9 cellular contexts compared by ENCODE assay signal in the genomic region with DNA sequence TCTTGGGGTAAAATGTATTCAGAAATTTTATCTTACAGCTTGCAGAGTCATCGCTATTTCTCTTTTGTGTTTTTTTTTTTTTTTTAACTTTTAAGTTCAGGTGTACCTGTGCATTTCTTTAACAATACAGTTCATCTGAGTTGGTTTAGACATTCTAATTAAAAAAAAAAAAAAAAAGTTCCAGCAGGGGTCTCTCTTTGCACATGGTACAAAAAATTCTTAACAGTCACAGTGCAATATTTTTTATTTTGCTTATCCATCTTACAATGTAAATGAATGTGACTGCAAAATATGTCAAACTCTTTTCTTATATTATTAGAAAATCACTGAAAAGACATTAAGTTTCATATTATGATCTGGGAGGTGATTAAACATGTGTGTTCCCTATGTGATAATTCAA. TPM values are rescaled to one million over a fixed set of nuclear protein-coding genes. Genes with fewer than 3 reads are reported as not detected.
DNase-seq lines count a peak whose midpoint lies in the region; ATAC-seq, FAIRE-seq and TF ChIP-seq lines count a peak whose summit lies in the region.
"Had no signal": no experiment of that assay in that cellular context is flagged by ENCODE, and none has a peak within 500 bp of the region (broad histone marks: within the 10 kb centered on the region; RNA-seq: fewer than 3 reads in every experiment).

No MANE protein-coding gene starts in this region.

- no peaks in the 10 kb centered on the region for H3K27me3 ChIP-seq in esophagus muscularis mucosa

- H3K4me1 Mint-ChIP-seq in stimulated activated naive CD8-positive, alpha-beta T cell treated with anti-CD3 and anti-CD28 coated beads, Interleukin-15, amount 100 ng/mL, for 72 hours, result no peaks in the 10 kb centered on the region

- DNase-seq in GM12865 (ENCODE audit: low read depth), result peak; percentile 21
- DNase-seq in NOMO-1 treated with dmso at 0.1 percent for 144 hours (lab: John Stamatoyannopoulos, UW; ENCODE audit: unreplicated experiment), result peak; percentile 18
- DNase-seq in esophagus muscularis mucosa (ENCODE audit: extremely low spot score), result no peak
- DNase-seq in SKM-1 (lab: John Stamatoyannopoulos, UW; ENCODE audit: unreplicated experiment), result no peak
- DNase-seq in activated gamma-delta T cell (lab: John Stamatoyannopoulos, UW), result no peak
- DNase-seq in stimulated activated naive CD8-positive, alpha-beta T cell treated with anti-CD3 and anti-CD28 coated beads, Interleukin-15, amount 100 ng/mL, for 72 hours, result no peak
- DNase-seq: activated naive CD4-positive, alpha-beta T cell treated with Interleukin-2 at 50 U/mL for 16 hours had no signal

- intact Hi-C loops in esophagus muscularis mucosa (cut with DNase I), result loop anchor here (10.0 kb wide), 1 partner anchor 879 kb away; no protein-coding TSS in a partner anchor

- H3K4me3 Mint-ChIP-seq in stimulated activated naive CD8-positive, alpha-beta T cell treated with anti-CD3 and anti-CD28 coated beads, Interleukin-15, amount 100 ng/mL, for 72 hours, result no peak overlapping the region

- TF ChIP-seq CTCF in GM12865 (IDR thresholded peaks at IDR 0.05; ENCODE audit: insufficient read depth, low read depth, low read length, missing control alignments) (no peak), esophagus muscularis mucosa (IDR thresholded peaks at IDR 0.05) (peak in 2 of 3 experiments; percentile 24 to 32)

- no peak for TF ChIP-seq EP300 in esophagus muscularis mucosa (IDR thresholded peaks at IDR 0.05)

- peak; percentile 94 for FAIRE-seq in A204.1 (lab: Jason Lieb, UNC)

- no peak for ATAC-seq in stimulated activated naive CD8-positive, alpha-beta T cell treated with anti-CD3 and anti-CD28 coated beads, Interleukin-15, amount 100 ng/mL, for 72 hours
- no peak for ATAC-seq in HG02840 (IDR thresholded peaks at IDR 0.05; ENCODE audit: low FRiP score, unreplicated experiment)

- peaks cover 17% of the 10 kb centered on the region for H3K27me3 Mint-ChIP-seq in stimulated activated naive CD8-positive, alpha-beta T cell treated with anti-CD3 and anti-CD28 coated beads, Interleukin-15, amount 100 ng/mL, for 72 hours

- H3K27ac ChIP-seq in esophagus muscularis mucosa (replicated peaks in 1 of 4), result no peak overlapping the region

- H3K4me1 ChIP-seq in esophagus muscularis mucosa, result peaks cover 0 to 14% (median 9%) of the 10 kb centered on the region in 4 donors

- H3K4me3 ChIP-seq in GM12865 (ENCODE audit: low read depth, low read length) (no peak overlapping the region), esophagus muscularis mucosa (no peak overlapping the region)

- H3K9me3 Mint-ChIP-seq in stimulated activated naive CD8-positive, alpha-beta T cell treated with anti-CD3 and anti-CD28 coated beads, Interleukin-15, amount 100 ng/mL, for 72 hours, result no peaks in the 10 kb centered on the region

- H3K27ac Mint-ChIP-seq in stimulated activated naive CD8-positive, alpha-beta T cell treated with anti-CD3 and anti-CD28 coated beads, Interleukin-15, amount 100 ng/mL, for 72 hours, result no peak overlapping the region

- WGBS in esophagus muscularis mucosa, result 95% methylated on average over 1 of the region's 1 CpG

- no peaks in the 10 kb centered on the region for H3K9me3 ChIP-seq in esophagus muscularis mucosa

- no peaks in the 10 kb centered on the region for H3K36me3 ChIP-seq in esophagus muscularis mucosa

- no peak for TF ChIP-seq POLR2A in esophagus muscularis mucosa (IDR thresholded peaks at IDR 0.05; ENCODE audit: low read depth)

RNA-seq across cellular contexts. Expression of gene SLC9A9, which starts 47.5 kb away (rescaled TPM):
- 10 to 100 TPM; 13.4 to 15.0 (median 14.4) TPM for total RNA-seq in esophagus muscularis mucosa

Comparison
In these comparisons a context has a peak if more than half of its experiments do, and no peak if none do; other contexts are left out.
1. DNase-seq: peak in GM12865 (single experiment) and NOMO-1 treated with dmso at 0.1 percent for 144 hours (single experiment); none in esophagus muscularis mucosa (single experiment), SKM-1 (single experiment), activated gamma-delta T cell (single experiment) and stimulated activated naive CD8-positive, alpha-beta T cell treated with anti-CD3 and anti-CD28 coated beads, Interleukin-15, amount 100 ng/mL, for 72 hours (0 of 2).